In genomic region chr17:17406225-17406624, GRCh38 we compare ENCODE assay signal across 22 cellular contexts.
DNase-seq lines count a peak whose midpoint lies in the region; ATAC-seq and TF ChIP-seq lines count a peak whose summit lies in the region.
"Had no signal": no experiment of that assay in that cellular context is flagged by ENCODE, and none has a peak within 500 bp of the region (broad histone marks: within the 10 kb centered on the region; RNA-seq: fewer than 3 reads in every experiment).

No MANE protein-coding gene starts in this region.

- WGBS in neuronal stem cell (ENCODE audit: extremely low coverage in 2 of 2, insufficient read length in 2 of 2, insufficient replicate concordance in 1 of 2), 2 donors = no CpG with 5 or more reads among the region's 7 CpGs

- no peak overlapping the region for H2AFZ ChIP-seq in neuronal stem cell (ENCODE audit: low read length)

- no peak overlapping the region for H2BK5ac ChIP-seq in neuronal stem cell (ENCODE audit: low read length)

- H3K9me3 Mint-ChIP-seq in natural killer cell treated with Interleukin-12 subunit alpha and Interleukin-12 subunit beta and Interleukin-15 and Interleukin-18, amount 100 ng/mL, for 72 hours = no peaks in the 10 kb centered on the region
- H3K9me3 Mint-ChIP-seq in natural killer cell = no peaks in the 10 kb centered on the region
- H3K9me3 Mint-ChIP-seq in activated CD4-positive, alpha-beta T cell treated with anti-CD3 and anti-CD28 coated beads, Interleukin-2, amount 10 ng/mL, durations not matched to agents 24 days and 14 days = no peaks in the 10 kb centered on the region
- H3K9me3 Mint-ChIP-seq: activated naive CD4-positive, alpha-beta T cell treated with anti-CD3 and anti-CD28 coated beads, Interleukin-2, amount 10 ng/mL, durations not matched to agents 7 days and 5 days; H9 had no signal

- H3K9me3 ChIP-seq in neuronal stem cell (replicated peaks in 1 of 2; ENCODE audit: control insufficient read depth in 2 of 2, insufficient read depth in 1 of 2, low read depth in 1 of 2, low read length in 2 of 2) = peaks cover 0 to 3% of the 10 kb centered on the region in 2 donors
- H3K9me3 ChIP-seq: BE2C had no signal

- H3K4me2 ChIP-seq in neuronal stem cell (ENCODE audit: insufficient read depth, low read length, poor library complexity, severe bottlenecking) = no peak overlapping the region

- peaks cover 0 to 43% (median 0%) of the 10 kb centered on the region in 3 experiments for H3K27me3 ChIP-seq in neuronal stem cell (ENCODE audit: control insufficient read depth in 3 of 3, insufficient read depth in 3 of 3, low read depth in 1 of 3, low read length in 3 of 3)
- H3K27me3 ChIP-seq: BE2C had no signal

- H3K9ac ChIP-seq in neuronal stem cell (ENCODE audit: low read depth, low read length, poor library complexity) = no peak overlapping the region

- H2AK5ac ChIP-seq in neuronal stem cell (ENCODE audit: low read depth, low read length) = peak overlapping the region; percentile 42

- H3K27ac ChIP-seq in neuronal stem cell (replicated peaks; ENCODE audit: low read length) = no peak overlapping the region

- H3K18ac ChIP-seq in neuronal stem cell (ENCODE audit: low read length) = peak overlapping the region; percentile 49

- no peak for ATAC-seq in natural killer cell treated with Interleukin-12 subunit alpha and Interleukin-12 subunit beta and Interleukin-15 and Interleukin-18, amount 100 ng/mL, for 72 hours
- ATAC-seq in natural killer cell (no peak), HG03135 (IDR thresholded peaks at IDR 0.05; ENCODE audit: unreplicated experiment) (no peak), HG02973 (IDR thresholded peaks at IDR 0.05; ENCODE audit: unreplicated experiment) (no peak)
- ATAC-seq: activated CD8-positive, alpha-beta T cell treated with anti-CD3 and anti-CD28 coated beads, Interleukin-2, amount 10 ng/mL, durations not matched to agents 7 days and 5 days had no signal

- H3K14ac ChIP-seq in neuronal stem cell (ENCODE audit: low read length) = no peak overlapping the region

- no peak for DNase-seq in natural killer cell treated with Interleukin-12 subunit alpha and Interleukin-12 subunit beta and Interleukin-15 and Interleukin-18, amount 100 ng/mL, for 72 hours (ENCODE audit: low spot score)
- DNase-seq in natural killer cell (no peak), fibroblast of mammary gland (ENCODE audit: low read depth) (peak; percentile 25), neuronal stem cell (ENCODE audit: low spot score) (no peak), NCI-H2196 (lab: John Stamatoyannopoulos, UW; ENCODE audit: unreplicated experiment) (no peak)
- DNase-seq in activated CD4-positive, alpha-beta T cell treated with anti-CD3 and anti-CD28 coated beads, Interleukin-2, amount 10 ng/mL, durations not matched to agents 24 days and 14 days = no peak
- DNase-seq: activated CD4-positive, CD25-positive, alpha-beta regulatory T cell treated with anti-CD3 and anti-CD28 coated beads, Interleukin-2, amount 50 U/mL, for 72 hours; activated CD8-positive, alpha-beta T cell treated with anti-CD3 and anti-CD28 coated beads, Interleukin-2, amount 10 ng/mL, durations not matched to agents 7 days and 5 days; activated naive CD4-positive, alpha-beta T cell treated with anti-CD3 and anti-CD28 coated beads, Interleukin-2, amount 10 ng/mL, durations not matched to agents 7 days and 5 days; activated T-cell treated with anti-CD3 and anti-CD28 coated beads, Interleukin-2, amount 50 U/mL, for 48 hours; BE2C; H9; head of caudate nucleus; MV-4-11; NCI-H1694; NCI-H748 treated with DMSO at 0.1 percent for 48 hours; stimulated activated CD4-positive, alpha-beta T cell treated with anti-CD3 and anti-CD28 coated beads, Interleukin-4, amount 100 ng/mL, for 24 hours; stimulated activated naive CD4-positive, alpha-beta T cell treated with Interleukin-2 at 50 U/mL for 16 hours; SW 1271; trophoblast cell had no signal

- no peaks in the 10 kb centered on the region for H3K36me3 ChIP-seq in neuronal stem cell (replicated peaks in 1 of 2; ENCODE audit: control insufficient read depth in 2 of 2, insufficient read depth in 2 of 2, low read length in 2 of 2)
- H3K36me3 ChIP-seq: BE2C had no signal

- no peaks in the 10 kb centered on the region for H3K27me3 Mint-ChIP-seq in natural killer cell treated with Interleukin-12 subunit alpha and Interleukin-12 subunit beta and Interleukin-15 and Interleukin-18, amount 100 ng/mL, for 72 hours
- peaks cover 0 to 2% of the 10 kb centered on the region in 2 donors for H3K27me3 Mint-ChIP-seq in natural killer cell (ENCODE audit: low read depth in 2 of 2)
- H3K27me3 Mint-ChIP-seq in activated CD4-positive, alpha-beta T cell treated with anti-CD3 and anti-CD28 coated beads, Interleukin-2, amount 10 ng/mL, durations not matched to agents 24 days and 14 days = peaks cover 3% of the 10 kb centered on the region

- no peaks in the 10 kb centered on the region for H3K79me1 ChIP-seq in neuronal stem cell (ENCODE audit: low read depth, low read length)

- H4K8ac ChIP-seq in neuronal stem cell (ENCODE audit: low read depth, low read length) = no peak overlapping the region

- H3K4me1 ChIP-seq in neuronal stem cell (ENCODE audit: control insufficient read depth in 2 of 2, insufficient read depth in 1 of 2, low read depth in 1 of 2, low read length in 2 of 2) = no peaks in the 10 kb centered on the region
- H3K4me1 ChIP-seq: BE2C had no signal

- H3K4me3 ChIP-seq in fibroblast of mammary gland (ENCODE audit: control insufficient read depth, low read depth, low read length) (no peak overlapping the region), neuronal stem cell (ENCODE audit: low read length in 2 of 2) (no peak overlapping the region)

- no peaks in the 10 kb centered on the region for H3K36me3 Mint-ChIP-seq in natural killer cell treated with Interleukin-12 subunit alpha and Interleukin-12 subunit beta and Interleukin-15 and Interleukin-18, amount 100 ng/mL, for 72 hours
- H3K36me3 Mint-ChIP-seq in natural killer cell = no peaks in the 10 kb centered on the region
- H3K36me3 Mint-ChIP-seq in activated CD4-positive, alpha-beta T cell treated with anti-CD3 and anti-CD28 coated beads, Interleukin-2, amount 10 ng/mL, durations not matched to agents 24 days and 14 days (ENCODE audit: low read depth) = no peaks in the 10 kb centered on the region
- H3K36me3 Mint-ChIP-seq: activated naive CD4-positive, alpha-beta T cell treated with anti-CD3 and anti-CD28 coated beads, Interleukin-2, amount 10 ng/mL, durations not matched to agents 7 days and 5 days had no signal

- no peak overlapping the region for H2BK120ac ChIP-seq in neuronal stem cell (ENCODE audit: low read depth, low read length)

- no peak for TF ChIP-seq CTCF in natural killer cell (IDR thresholded peaks at IDR 0.05)
- no peak for TF ChIP-seq CTCF in fibroblast of mammary gland (conservative IDR thresholded peaks at IDR 0.05; ENCODE audit: control insufficient read depth, insufficient read depth, low read depth, low read length)

- peak overlapping the region; percentile 65 to 91 for H3K27ac Mint-ChIP-seq in natural killer cell treated with Interleukin-12 subunit alpha and Interleukin-12 subunit beta and Interleukin-15 and Interleukin-18, amount 100 ng/mL, for 72 hours
- H3K27ac Mint-ChIP-seq in natural killer cell = no peak overlapping the region
- H3K27ac Mint-ChIP-seq in activated CD4-positive, alpha-beta T cell treated with anti-CD3 and anti-CD28 coated beads, Interleukin-2, amount 10 ng/mL, durations not matched to agents 24 days and 14 days = no peak overlapping the region
- H3K27ac Mint-ChIP-seq: H9 had no signal

- H3K4me3 Mint-ChIP-seq in natural killer cell treated with Interleukin-12 subunit alpha and Interleukin-12 subunit beta and Interleukin-15 and Interleukin-18, amount 100 ng/mL, for 72 hours = no peak overlapping the region
- H3K4me3 Mint-ChIP-seq in natural killer cell = no peak overlapping the region
- H3K4me3 Mint-ChIP-seq in activated CD4-positive, alpha-beta T cell treated with anti-CD3 and anti-CD28 coated beads, Interleukin-2, amount 10 ng/mL, durations not matched to agents 24 days and 14 days = no peak overlapping the region
- H3K4me3 Mint-ChIP-seq: activated CD8-positive, alpha-beta T cell treated with anti-CD3 and anti-CD28 coated beads, Interleukin-2, amount 10 ng/mL, durations not matched to agents 7 days and 5 days; activated naive CD4-positive, alpha-beta T cell treated with anti-CD3 and anti-CD28 coated beads, Interleukin-2, amount 10 ng/mL, durations not matched to agents 7 days and 5 days; H9 had no signal

- H3K4me1 Mint-ChIP-seq in natural killer cell treated with Interleukin-12 subunit alpha and Interleukin-12 subunit beta and Interleukin-15 and Interleukin-18, amount 100 ng/mL, for 72 hours (ENCODE audit: low read depth in 2 of 2) = peaks cover 63 to 66% of the 10 kb centered on the region in 2 donors
- H3K4me1 Mint-ChIP-seq in natural killer cell = peaks cover 24 to 42% of the 10 kb centered on the region in 2 donors
- H3K4me1 Mint-ChIP-seq in activated CD4-positive, alpha-beta T cell treated with anti-CD3 and anti-CD28 coated beads, Interleukin-2, amount 10 ng/mL, durations not matched to agents 24 days and 14 days = peaks cover 34% of the 10 kb centered on the region

- H3K4ac ChIP-seq in neuronal stem cell (ENCODE audit: low read length) = no peak overlapping the region

- H2BK12ac ChIP-seq in neuronal stem cell (ENCODE audit: low read length) = no peak overlapping the region

- H3K23ac ChIP-seq in neuronal stem cell (ENCODE audit: low read depth, low read length, poor library complexity) = no peak overlapping the region

- H2BK15ac ChIP-seq in neuronal stem cell (ENCODE audit: low read length) = no peak overlapping the region

- intact Hi-C loops in natural killer cell (cut with micrococcal nuclease) = no loop called here
- intact Hi-C loops in activated CD4-positive, alpha-beta T cell treated with anti-CD3 and anti-CD28 coated beads, Interleukin-2, amount 10 ng/mL, durations not matched to agents 24 days and 14 days (cut with micrococcal nuclease) = no loop called here

- H4K91ac ChIP-seq in neuronal stem cell (ENCODE audit: low read depth, low read length, poor library complexity) = no peak overlapping the region

Comparison
In these comparisons a context has a peak if more than half of its experiments do, and no peak if none do; other contexts are left out.
1. H3K27ac Mint-ChIP-seq: peak in natural killer cell treated with Interleukin-12 subunit alpha and Interleukin-12 subunit beta and Interleukin-15 and Interleukin-18, amount 100 ng/mL, for 72 hours (2 of 2); none in natural killer cell (0 of 2) and activated CD4-positive, alpha-beta T cell treated with anti-CD3 and anti-CD28 coated beads, Interleukin-2, amount 10 ng/mL, durations not matched to agents 24 days and 14 days (single experiment).